In the genomic region with DNA sequence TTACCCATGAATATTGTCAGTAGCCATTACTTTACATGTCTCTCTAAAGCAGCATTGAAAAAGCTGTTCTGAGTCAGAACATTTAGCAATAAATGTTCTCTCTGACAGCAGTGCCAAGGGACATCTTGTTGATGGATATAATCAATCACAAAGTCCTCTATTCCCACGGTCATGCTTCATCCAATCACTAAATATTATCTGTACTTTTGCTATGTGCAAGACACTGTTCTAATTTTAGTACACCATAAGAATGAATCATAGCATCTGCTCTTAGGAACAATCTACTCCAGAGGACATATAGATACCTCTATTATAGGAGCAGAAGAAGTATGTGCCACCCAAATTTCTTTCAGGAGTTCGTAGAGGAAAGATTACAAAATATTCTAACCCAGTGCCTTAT, we compare ENCODE assay signal across 23 cellular contexts.
DNase-seq lines count a peak whose midpoint lies in the region; ATAC-seq and TF ChIP-seq lines count a peak whose summit lies in the region.
"Had no signal": no experiment of that assay in that cellular context is flagged by ENCODE, and none has a peak within 500 bp of the region (broad histone marks: within the 10 kb centered on the region; RNA-seq: fewer than 3 reads in every experiment).

No MANE protein-coding gene starts in this region.

- POLR2A ChIA-PET in MCF 10A (lab: Yijun Ruan, JAX): interaction anchor here (1.0 to 1.6 kb wide), 3 partner anchors 23 to 143 kb away, joined by 4 to 5 read pairs (median 5); a partner anchor contains a TSS

- no peak overlapping the region for H3K27ac ChIP-seq in mammary epithelial cell (ENCODE audit: insufficient read depth, low read depth, low read length)
- H3K27ac ChIP-seq in neural progenitor cell: no peak overlapping the region
- H3K27ac ChIP-seq: colonic mucosa, heart left ventricle had no signal

- no TSS peak for BruUV-seq in MCF 10A (replicated peaks; lab: Mats Ljungman, UMichigan)
- BruUV-seq in mammary epithelial cell (replicated peaks; lab: Mats Ljungman, UMichigan): no TSS peak
- no TSS peak for BruUV-seq in Calu3 (replicated peaks; lab: Mats Ljungman, UMichigan)

- CTCF ChIA-PET in MCF 10A (lab: Yijun Ruan, JAX): interaction anchor here (0.6 to 0.7 kb wide), 2 partner anchors 16 to 898 kb away, joined by 3 read pairs; no protein-coding TSS in a partner anchor
- CTCF ChIA-PET in mammary epithelial cell (lab: Charles Lee; ENCODE audit: low non-redundant PET): no interaction called here
- CTCF ChIA-PET in Calu3 (lab: Charles Lee): interaction anchor here (0.6 kb wide), 1 partner anchor 317 kb away, joined by 3 read pairs; no protein-coding TSS in a partner anchor

- ATAC-seq in SK-N-SH treated with all-trans-retinoic acid at 6 μM for 48 hours (peak; percentile 61), omental fat pad (ENCODE audit: low FRiP score) (no peak)
- ATAC-seq: heart left ventricle, HepG2 had no signal

- no peaks in the 10 kb centered on the region for H3F3A ChIP-seq in neural progenitor cell (ENCODE audit: low read depth)

- H3K79me2 ChIP-seq in mammary epithelial cell (ENCODE audit: insufficient read depth, low read length): no peaks in the 10 kb centered on the region
- no peaks in the 10 kb centered on the region for H3K79me2 ChIP-seq in neural progenitor cell (ENCODE audit: low read depth)

- intact Hi-C loops in MCF 10A (cut with micrococcal nuclease) (no loop called here), mammary epithelial cell (cut with micrococcal nuclease) (no loop called here), Calu3 (cut with micrococcal nuclease; ENCODE audit: unreplicated experiment) (no loop called here)

- H3K4me1 ChIP-seq in mammary epithelial cell (ENCODE audit: insufficient read depth, low read length): peaks cover 20% of the 10 kb centered on the region
- no peaks in the 10 kb centered on the region for H3K4me1 ChIP-seq in neural progenitor cell
- H3K4me1 ChIP-seq: colonic mucosa, heart left ventricle had no signal

- DNase-seq in MCF 10A (ENCODE audit: unreplicated experiment): peak; percentile 43
- DNase-seq in mammary epithelial cell: no peak
- DNase-seq in fibroblast of peridontal ligament (ENCODE audit: extremely low read depth): peak; percentile 36
- peak; percentile 45 for DNase-seq in superior temporal gyrus (ENCODE audit: extremely low spot score)
- DNase-seq in Calu3: no peak
- DNase-seq in omental fat pad (ENCODE audit: low spot score): no peak
- no peak for DNase-seq in neural progenitor cell (ENCODE audit: low spot score)
- DNase-seq: ACHN; activated CD4-positive, CD25-positive, alpha-beta regulatory T cell; CD4-positive, alpha-beta memory T cell; colonic mucosa; DND-41; heart left ventricle; NCI-H1048; NCI-H2081; NCI-H510A treated with DMSO at 0.1 percent for 48 hours; SHP77 treated with DMSO at 0.1 percent for 48 hours; stimulated activated CD4-positive, alpha-beta T cell treated with anti-CD3 and anti-CD28 coated beads, Interleukin-15, amount 100 ng/mL, for 24 hours; stimulated activated naive CD4-positive, alpha-beta T cell treated with Interleukin-2 at 50 U/mL for 16 hours had no signal

- no peak overlapping the region for H3K4me3 Mint-ChIP-seq in MCF 10A (ENCODE audit: unreplicated experiment)
- H3K4me3 Mint-ChIP-seq in Calu3 (ENCODE audit: low read depth, unreplicated experiment): no peak overlapping the region
- no peak overlapping the region for H3K4me3 Mint-ChIP-seq in neural progenitor cell
- H3K4me3 Mint-ChIP-seq: neural crest cell; T-helper 1 cell treated with Interleukin-12 subunit alpha and Interleukin-12 subunit beta and Interleukin-4 antibody, amounts not matched to agents 30 μg/mL and 1 μg/mL, for 36 hours had no signal

- no peaks in the 10 kb centered on the region for H3K36me3 ChIP-seq in mammary epithelial cell (ENCODE audit: insufficient read depth, low read length)
- no peaks in the 10 kb centered on the region for H3K36me3 ChIP-seq in neural progenitor cell
- H3K36me3 ChIP-seq: colonic mucosa, heart left ventricle had no signal

- H3K36me3 Mint-ChIP-seq in MCF 10A (ENCODE audit: insufficient read depth, unreplicated experiment) (no peaks in the 10 kb centered on the region), Calu3 (ENCODE audit: insufficient read depth, unreplicated experiment) (no peaks in the 10 kb centered on the region), neural progenitor cell (no peaks in the 10 kb centered on the region)
- H3K36me3 Mint-ChIP-seq: CD4-positive, alpha-beta memory T cell had no signal

- WGBS in mammary epithelial cell (ENCODE audit: low coverage, missing lambda C conversion rate): 94% methylated on average over 2 of the region's 2 CpGs

- H4K20me1 ChIP-seq in mammary epithelial cell (ENCODE audit: insufficient read depth, low read length) (no peaks in the 10 kb centered on the region), neural progenitor cell (ENCODE audit: low read depth) (no peaks in the 10 kb centered on the region)

- H3K4me2 ChIP-seq in mammary epithelial cell (ENCODE audit: insufficient read depth, low read depth, low read length): no peak overlapping the region
- H3K4me2 ChIP-seq in neural progenitor cell: no peak overlapping the region

- H3K9me3 ChIP-seq in mammary epithelial cell (replicated peaks; ENCODE audit: insufficient read depth, low read length) (no peaks in the 10 kb centered on the region), neural progenitor cell (ENCODE audit: low read depth) (no peaks in the 10 kb centered on the region)
- H3K9me3 ChIP-seq: colonic mucosa, heart left ventricle had no signal

- H3K4me3 ChIP-seq in mammary epithelial cell (replicated peaks in 1 of 3; ENCODE audit: insufficient read depth in 1 of 3, low read depth in 2 of 3, low read length in 3 of 3) (no peak overlapping the region), neural progenitor cell (no peak overlapping the region)
- H3K4me3 ChIP-seq: colonic mucosa, heart left ventricle had no signal

- H3K9me3 Mint-ChIP-seq in MCF 10A (ENCODE audit: unreplicated experiment) (no peaks in the 10 kb centered on the region), Calu3 (ENCODE audit: low read depth, unreplicated experiment) (no peaks in the 10 kb centered on the region), neural progenitor cell (no peaks in the 10 kb centered on the region)
- H3K9me3 Mint-ChIP-seq: CD4-positive, alpha-beta memory T cell; neural crest cell; T-helper 1 cell treated with Interleukin-12 subunit alpha and Interleukin-12 subunit beta and Interleukin-4 antibody, amounts not matched to agents 30 μg/mL and 1 μg/mL, for 36 hours had no signal

- H3K4me1 Mint-ChIP-seq in MCF 10A (ENCODE audit: insufficient read depth, unreplicated experiment) (peaks cover 18% of the 10 kb centered on the region), Calu3 (ENCODE audit: low read depth, unreplicated experiment) (peaks cover 2% of the 10 kb centered on the region), neural progenitor cell (no peaks in the 10 kb centered on the region)
- H3K4me1 Mint-ChIP-seq: neural crest cell had no signal

- H2AFZ ChIP-seq in mammary epithelial cell (ENCODE audit: low read depth, low read length) (no peak overlapping the region), neural progenitor cell (replicated peaks) (no peak overlapping the region)

- in situ Hi-C loops in mammary epithelial cell (cut with MboI; ENCODE audit: low sequenced_read_pairs in 2 of 2): no loop called here

- H3K27me3 ChIP-seq in mammary epithelial cell (ENCODE audit: insufficient read depth, low read length) (no peaks in the 10 kb centered on the region), neural progenitor cell (no peaks in the 10 kb centered on the region)
- H3K27me3 ChIP-seq: colonic mucosa, heart left ventricle had no signal

- dilution Hi-C loops in mammary epithelial cell (cut with HindIII; ENCODE audit: low sequenced_read_pairs): no loop called here

- TF ChIP-seq CTCF in MCF 10A (IDR thresholded peaks at IDR 0.05; ENCODE audit: unreplicated experiment): no peak
- no peak for TF ChIP-seq CTCF in mammary epithelial cell (conservative IDR thresholded peaks at IDR 0.05 in 1 of 2, IDR thresholded peaks at IDR 0.05 in 1 of 2; ENCODE audit: extremely low read depth in 1 of 2, insufficient read depth in 1 of 2, low read depth in 1 of 2, low read length in 2 of 2)
- TF ChIP-seq CTCF in Calu3 (IDR thresholded peaks at IDR 0.05; ENCODE audit: unreplicated experiment): no peak
- TF ChIP-seq CTCF in omental fat pad (IDR thresholded peaks at IDR 0.05): no peak
- TF ChIP-seq CTCF in neural progenitor cell (IDR thresholded peaks at IDR 0.05): no peak

- H3K27me3 Mint-ChIP-seq in MCF 10A (ENCODE audit: insufficient read depth, unreplicated experiment) (no peaks in the 10 kb centered on the region), Calu3 (ENCODE audit: unreplicated experiment) (no peaks in the 10 kb centered on the region), neural progenitor cell (ENCODE audit: insufficient read depth, low read depth) (no peaks in the 10 kb centered on the region)
- H3K27me3 Mint-ChIP-seq: CD4-positive, alpha-beta memory T cell had no signal

- no peak overlapping the region for H3K9ac ChIP-seq in mammary epithelial cell (ENCODE audit: insufficient read depth, low read length)
- H3K9ac ChIP-seq in neural progenitor cell: no peak overlapping the region

- H3K27ac Mint-ChIP-seq in MCF 10A (ENCODE audit: low read depth, unreplicated experiment) (no peak overlapping the region), Calu3 (ENCODE audit: unreplicated experiment) (no peak overlapping the region), neural progenitor cell (no peak overlapping the region)
- H3K27ac Mint-ChIP-seq: T-helper 1 cell treated with Interleukin-12 subunit alpha and Interleukin-12 subunit beta and Interleukin-4 antibody, amounts not matched to agents 30 μg/mL and 1 μg/mL, for 36 hours had no signal

TF ChIP-seq in SK-N-SH treated with all-trans-retinoic acid at 6 μM for 48 hours, 23 proteins besides CTCF, POLR2A, EP300 and RAD21 (continues in another document):
- TF ChIP-seq GLIS3 (CRISPR knock-in tag; IDR thresholded peaks at IDR 0.05): no peak

Comparison
In these comparisons a context has a peak if more than half of its experiments do, and no peak if none do; other contexts are left out.
1. DNase-seq: peak in MCF 10A (single experiment), fibroblast of peridontal ligament (single experiment) and superior temporal gyrus (single experiment); none in mammary epithelial cell (single experiment), Calu3 (single experiment), omental fat pad (single experiment) and neural progenitor cell (single experiment).